ENCODE assay signal across 1 cellular context in the genomic region with DNA sequence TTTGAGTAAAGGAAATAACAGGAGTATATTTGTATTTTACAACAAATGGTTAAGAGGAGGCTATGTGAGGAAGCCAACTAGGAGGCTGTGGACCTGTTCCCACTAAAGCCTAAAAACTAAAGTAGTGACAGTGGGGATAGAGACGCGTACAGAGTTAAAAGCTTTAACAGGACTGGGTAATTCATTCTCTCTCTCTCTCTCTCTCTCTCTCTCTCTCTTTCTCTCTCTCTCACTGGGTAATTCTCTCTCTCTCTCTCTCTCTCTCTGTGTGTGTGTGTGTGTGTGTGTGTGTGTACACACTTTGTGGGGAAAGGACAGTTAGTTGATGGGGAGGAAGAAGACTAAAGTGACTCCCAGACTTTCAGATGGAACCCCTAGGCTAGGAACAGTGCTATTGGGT.
TF ChIP-seq lines count a peak whose summit lies in the region.

No MANE protein-coding gene starts in this region.

TF ChIP-seq in GM12878, 131 proteins besides CTCF, POLR2A, EP300 and RAD21:
- TF ChIP-seq TARDBP (IDR thresholded peaks at IDR 0.05; ENCODE audit: borderline replicate concordance): no peak
- TF ChIP-seq ZNF207 (IDR thresholded peaks at IDR 0.05; ENCODE audit: borderline replicate concordance): no peak
- no peak for TF ChIP-seq CHD1 (IDR thresholded peaks at IDR 0.05; ENCODE audit: low read depth, low read length)
- TF ChIP-seq ZZZ3 (IDR thresholded peaks at IDR 0.05; ENCODE audit: control insufficient read depth, insufficient read length, low read depth): peak; percentile 48
- no peak for TF ChIP-seq IKZF1 (conservative IDR thresholded peaks at IDR 0.05)
- no peak for TF ChIP-seq NRF1 (conservative IDR thresholded peaks at IDR 0.05; ENCODE audit: low read depth, low read length)
